Comparison of ENCODE assay signal across 9 cellular contexts in the genomic region with DNA sequence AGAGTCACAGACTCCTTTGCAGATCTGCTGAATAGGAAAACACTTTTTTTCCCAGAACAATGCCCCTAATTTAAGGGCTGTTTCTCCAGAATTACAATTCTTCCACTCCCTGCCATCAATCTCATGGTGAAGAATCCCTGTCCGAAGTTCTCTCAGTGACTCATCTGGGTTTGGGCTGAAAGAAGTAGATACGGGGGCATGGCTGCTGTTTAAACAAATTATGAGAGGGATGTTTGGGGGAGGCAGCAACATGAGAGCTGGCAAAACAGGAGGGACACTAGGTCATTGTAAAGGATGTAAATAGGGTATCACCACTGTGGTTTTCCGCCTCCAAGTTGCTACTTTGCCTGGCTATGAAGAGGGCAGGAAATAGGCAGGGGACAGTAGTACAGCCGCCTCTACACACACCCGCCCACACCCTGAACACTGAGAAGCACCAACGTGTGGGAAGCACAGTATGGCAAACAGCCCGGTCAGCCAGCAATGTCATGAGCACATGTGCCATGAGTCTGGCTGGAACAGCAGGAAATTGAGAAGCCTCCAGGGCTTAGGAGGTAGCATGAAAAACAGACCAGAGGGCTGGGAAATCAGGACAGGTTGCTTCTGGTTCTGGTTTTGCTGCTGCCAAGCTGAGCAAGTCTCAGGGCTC. TPM values are rescaled to one million over a fixed set of nuclear protein-coding genes. Genes with fewer than 3 reads are reported as not detected.
A peak's percentile ranks its signal among the peaks of the same experiment; 100 is the strongest.
DNase-seq lines count a peak whose midpoint lies in the region; ATAC-seq and TF ChIP-seq lines count a peak whose summit lies in the region.
"Had no signal": no experiment of that assay in that cellular context is flagged by ENCODE, and none has a peak within 500 bp of the region (broad histone marks: within the 10 kb centered on the region; RNA-seq: fewer than 3 reads in every experiment).

No MANE protein-coding gene starts in this region.

- WGBS in IMR-90 (ENCODE audit: extremely low coverage in 2 of 2, insufficient read length in 1 of 2), 2 experiments, result 24% methylated on average over 2 of the region's 7 CpGs; no CpG with 5 or more reads in 1 of the 2 experiments

- no peak overlapping the region for H3K18ac ChIP-seq in IMR-90 (ENCODE audit: low read depth, low read length)

- H3K14ac ChIP-seq in IMR-90 (replicated peaks; ENCODE audit: low read depth, low read length), result 0 out of 2 replicates have a peak overlapping the region, but pooled peaks have one; percentile 33

- no peak overlapping the region for H4K8ac ChIP-seq in IMR-90 (ENCODE audit: low read depth in 2 of 2, low read length in 2 of 2)

- no peaks in the 10 kb centered on the region for H3K9me3 ChIP-seq in CD4-positive, CD25-positive, alpha-beta regulatory T cell (ENCODE audit: control insufficient read depth in 2 of 2, low read length in 2 of 2)
- no peaks in the 10 kb centered on the region for H3K9me3 ChIP-seq in IMR-90 (ENCODE audit: control insufficient read depth, insufficient read depth, low read length)
- H3K9me3 ChIP-seq in naive thymus-derived CD4-positive, alpha-beta T cell (ENCODE audit: control insufficient read depth in 2 of 3, low read length in 3 of 3), result no peaks in the 10 kb centered on the region

- CTCF ChIA-PET in IMR-90 (lab: Yijun Ruan, JAX), result no interaction called here
- CTCF ChIA-PET in naive thymus-derived CD4-positive, alpha-beta T cell (lab: Charles Lee), result no interaction called here

- H3K36me3 ChIP-seq in CD4-positive, CD25-positive, alpha-beta regulatory T cell (ENCODE audit: control insufficient read depth, insufficient read depth, low read length), result peaks cover 38% of the 10 kb centered on the region
- peaks cover 20% of the 10 kb centered on the region for H3K36me3 ChIP-seq in IMR-90 (ENCODE audit: control insufficient read depth, insufficient read depth, low read length)
- peaks cover 7 to 53% (median 8%) of the 10 kb centered on the region in 3 experiments for H3K36me3 ChIP-seq in naive thymus-derived CD4-positive, alpha-beta T cell (ENCODE audit: control insufficient read depth in 2 of 3, insufficient read depth in 3 of 3, low read length in 3 of 3)

- H2AK9ac ChIP-seq in IMR-90 (replicated peaks; ENCODE audit: low read depth, low read length, poor library complexity), result peak overlapping the region; percentile 12

- dilution Hi-C loops in IMR-90 (cut with HindIII; ENCODE audit: low sequenced_read_pairs, unreplicated experiment), result no loop called here

- BruUV-seq in IMR-90 (replicated peaks; lab: Mats Ljungman, UMichigan), result no TSS peak

- peaks cover 12 to 60% of the 10 kb centered on the region in 2 experiments for H3K79me1 ChIP-seq in IMR-90 (ENCODE audit: low read depth in 1 of 2, low read length in 2 of 2)

- H4K5ac ChIP-seq in IMR-90 (ENCODE audit: low read depth, low read length), result no peak overlapping the region

- in situ Hi-C loops in IMR-90 (cut with MboI; ENCODE audit: low sequenced_read_pairs), result no loop called here

- no peaks in the 10 kb centered on the region for H3K27me3 Mint-ChIP-seq in CD4-positive, CD25-positive, alpha-beta regulatory T cell
- H3K27me3 Mint-ChIP-seq in naive thymus-derived CD4-positive, alpha-beta T cell, result no peaks in the 10 kb centered on the region

- H2BK120ac ChIP-seq in IMR-90 (ENCODE audit: low read depth, low read length), result no peak overlapping the region

- H3K4me2 ChIP-seq in IMR-90 (ENCODE audit: low read depth, low read length), result peak overlapping the region; percentile 1; the same call in 1 of the 2 replicates

- no peak for TF ChIP-seq POLR2A in IMR-90 (IDR thresholded peaks at IDR 0.05; ENCODE audit: low read depth, low read length)

- H3K23ac ChIP-seq in IMR-90 (ENCODE audit: low read depth, low read length), result 0 out of 2 replicates have a peak overlapping the region, but pooled peaks have one; percentile 44

- no peak overlapping the region for H2BK5ac ChIP-seq in IMR-90 (ENCODE audit: low read depth, low read length, poor library complexity, severe bottlenecking)

- peak overlapping the region; percentile 32; the same call in 1 of the 2 replicates for H3K4ac ChIP-seq in IMR-90 (ENCODE audit: low read depth, low read length)

- H3K4me3 Mint-ChIP-seq in CD4-positive, CD25-positive, alpha-beta regulatory T cell, result peak overlapping the region in 3 of 4 donors; percentile 42 to 73 (median 42)
- H3K4me3 Mint-ChIP-seq in naive thymus-derived CD4-positive, alpha-beta T cell, result no peak overlapping the region

- H3K27me3 ChIP-seq in CD4-positive, CD25-positive, alpha-beta regulatory T cell (ENCODE audit: control insufficient read depth, insufficient read depth, low read length), result no peaks in the 10 kb centered on the region
- no peaks in the 10 kb centered on the region for H3K27me3 ChIP-seq in IMR-90 (ENCODE audit: control insufficient read depth, insufficient read depth, low read length)
- H3K27me3 ChIP-seq in naive thymus-derived CD4-positive, alpha-beta T cell (ENCODE audit: control insufficient read depth in 2 of 2, insufficient read depth in 2 of 2, low read length in 2 of 2), result no peaks in the 10 kb centered on the region

- H2AFZ ChIP-seq in IMR-90 (replicated peaks; ENCODE audit: low read length, poor library complexity), result no peak overlapping the region

- TF ChIP-seq RAD21 in IMR-90 (IDR thresholded peaks at IDR 0.05; ENCODE audit: low read length), result no peak

- no peak overlapping the region for H3K9ac ChIP-seq in IMR-90 (ENCODE audit: low read depth, low read length)

- POLR2A ChIA-PET in IMR-90 (lab: Charles Lee; ENCODE audit: unreplicated experiment), result no interaction called here
- POLR2A ChIA-PET in naive thymus-derived CD4-positive, alpha-beta T cell (lab: Charles Lee), result no interaction called here

- H4K91ac ChIP-seq in IMR-90 (ENCODE audit: insufficient read depth, low read depth, low read length), result no peak overlapping the region

- no peaks in the 10 kb centered on the region for H3K9me3 Mint-ChIP-seq in CD4-positive, CD25-positive, alpha-beta regulatory T cell
- H3K9me3 Mint-ChIP-seq in naive thymus-derived CD4-positive, alpha-beta T cell, result no peaks in the 10 kb centered on the region

- H3K27ac ChIP-seq in CD4-positive, CD25-positive, alpha-beta regulatory T cell (ENCODE audit: insufficient read depth, low read length, poor library complexity, severe bottlenecking), result no peak overlapping the region
- no peak overlapping the region for H3K27ac ChIP-seq in IMR-90 (ENCODE audit: insufficient read depth, low read length)
- no peak overlapping the region for H3K27ac ChIP-seq in naive thymus-derived CD4-positive, alpha-beta T cell (ENCODE audit: low read depth, low read length)

- H3K56ac ChIP-seq in IMR-90 (ENCODE audit: extremely low read depth, insufficient read depth, low read length), result no peak overlapping the region

- no peak overlapping the region for H2BK20ac ChIP-seq in IMR-90 (ENCODE audit: low read depth, low read length)

- TF ChIP-seq CTCF in IMR-90 (conservative IDR thresholded peaks at IDR 0.05; ENCODE audit: low read depth, low read length), result no peak

- H3K9me1 ChIP-seq in IMR-90 (ENCODE audit: insufficient read depth, low read length), result peaks cover 30% of the 10 kb centered on the region

- H4K20me1 ChIP-seq in IMR-90 (ENCODE audit: insufficient read depth, low read length), result peaks cover 51% of the 10 kb centered on the region

- no peak overlapping the region for H3K4me3 ChIP-seq in CD4-positive, CD25-positive, alpha-beta regulatory T cell (ENCODE audit: low read depth, low read length)
- H3K4me3 ChIP-seq in IMR-90 (ENCODE audit: insufficient read depth, low read depth, low read length), result no peak overlapping the region
- H3K4me3 ChIP-seq in naive thymus-derived CD4-positive, alpha-beta T cell (ENCODE audit: low read length), result no peak overlapping the region

- peaks cover 0 to 21% (median 16%) of the 10 kb centered on the region in 4 donors for H3K4me1 Mint-ChIP-seq in CD4-positive, CD25-positive, alpha-beta regulatory T cell
- peaks cover 6 to 18% (median 16%) of the 10 kb centered on the region in 7 donors for H3K4me1 Mint-ChIP-seq in naive thymus-derived CD4-positive, alpha-beta T cell

- no peak overlapping the region for H2AK5ac ChIP-seq in IMR-90 (ENCODE audit: low read depth, low read length)

- no peak for ATAC-seq in CD4-positive, CD25-positive, alpha-beta regulatory T cell (ENCODE audit: low read depth in 2 of 2)
- ATAC-seq in IMR-90 (ENCODE audit: low read depth) (peak; percentile 88), GM19397 (IDR thresholded peaks at IDR 0.05; ENCODE audit: unreplicated experiment) (no peak)
- ATAC-seq in naive thymus-derived CD4-positive, alpha-beta T cell, result peak; percentile 57

- H2BK15ac ChIP-seq in IMR-90 (ENCODE audit: low read depth, low read length), result no peak overlapping the region

- intact Hi-C loops in IMR-90 (cut with micrococcal nuclease), result no loop called here
- intact Hi-C loops in naive thymus-derived CD4-positive, alpha-beta T cell (cut with micrococcal nuclease), result no loop called here

- peaks cover 9% of the 10 kb centered on the region for H3K4me1 ChIP-seq in CD4-positive, CD25-positive, alpha-beta regulatory T cell (ENCODE audit: control insufficient read depth, insufficient read depth, low read length, poor library complexity, severe bottlenecking)
- peaks cover 11% of the 10 kb centered on the region for H3K4me1 ChIP-seq in IMR-90 (ENCODE audit: control insufficient read depth, insufficient read depth, low read length)
- peaks cover 0 to 5% of the 10 kb centered on the region in 2 donors for H3K4me1 ChIP-seq in naive thymus-derived CD4-positive, alpha-beta T cell (ENCODE audit: control insufficient read depth in 2 of 2, insufficient read depth in 2 of 2, low read length in 2 of 2)

- no peak for DNase-seq in CD4-positive, CD25-positive, alpha-beta regulatory T cell
- peak; percentile 85 for DNase-seq in IMR-90
- peak; percentile 79 for DNase-seq in dermis blood vessel endothelial cell
- DNase-seq in naive thymus-derived CD4-positive, alpha-beta T cell, result no peak
- no peak for DNase-seq in NCI-H1694 treated with DMSO at 0.1 percent for 48 hours (lab: John Stamatoyannopoulos, UW)
- no peak for DNase-seq in effector CD8-positive, alpha-beta T cell (lab: John Stamatoyannopoulos, UW)
- no peak for DNase-seq in HK-2 (ENCODE audit: unreplicated experiment)

- peak overlapping the region; percentile 21 to 51 (median 41) for H3K27ac Mint-ChIP-seq in CD4-positive, CD25-positive, alpha-beta regulatory T cell
- peak overlapping the region in 5 of 9 donors; percentile 8 to 71 (median 28) for H3K27ac Mint-ChIP-seq in naive thymus-derived CD4-positive, alpha-beta T cell

- peaks cover 17% of the 10 kb centered on the region for H3K36me3 Mint-ChIP-seq in CD4-positive, CD25-positive, alpha-beta regulatory T cell
- H3K36me3 Mint-ChIP-seq in naive thymus-derived CD4-positive, alpha-beta T cell, result peaks cover 1 to 26% (median 4%) of the 10 kb centered on the region in 5 donors

RNA-seq across cellular contexts. Expression of a gene that starts 17.2 kb away (rescaled TPM):
- 88.1 TPM for total RNA-seq in CD4-positive, CD25-positive, alpha-beta regulatory T cell
- 10 to 100 TPM; 81.9 to 97.4 (median 89.4) TPM for polyA plus RNA-seq in CD4-positive, CD25-positive, alpha-beta regulatory T cell
- total RNA-seq in IMR-90 (2012; rRNA removed), result 17.5 and 19.4 TPM in 2 replicates
- 103 and 115 TPM in 2 replicates for polyA plus RNA-seq in IMR-90 (2012; rRNA removed)
- polyA plus RNA-seq in IMR-90 (2012; cell fraction: cytosol; rRNA removed), result 63.3 and 67.6 TPM in 2 replicates
- 96.3 and 166 TPM in 2 replicates for polyA plus RNA-seq in IMR-90 (2012; cell fraction: nucleus; rRNA removed; ENCODE audit: low replicate concordance)
- total RNA-seq in dermis blood vessel endothelial cell, result 62.9 and 72.8 TPM in 2 replicates
- 100 to 1,000 TPM in 2 of 5 experiments, 10 to 100 TPM in 3; 83.1 to 101 (median 94.8) TPM for total RNA-seq in naive thymus-derived CD4-positive, alpha-beta T cell
- 10 to 100 TPM; 60.3 to 81.0 TPM for polyA plus RNA-seq in naive thymus-derived CD4-positive, alpha-beta T cell

RNA-seq across cellular contexts. Expression of a gene that starts 38.7 kb away (rescaled TPM):
- 1.7 TPM for total RNA-seq in CD4-positive, CD25-positive, alpha-beta regulatory T cell
- polyA plus RNA-seq in CD4-positive, CD25-positive, alpha-beta regulatory T cell, result under 1 TPM in 1 of 4 donors, not detected in 3; 0.14 TPM
- not detected in 2 replicates for total RNA-seq in IMR-90 (2012; rRNA removed)
- polyA plus RNA-seq in IMR-90 (2012; rRNA removed), result 0.06 and 0.07 TPM in 2 replicates
- polyA plus RNA-seq in IMR-90 (2012; cell fraction: cytosol; rRNA removed), result not detected in 2 replicates
- polyA plus RNA-seq in IMR-90 (2012; cell fraction: nucleus; rRNA removed; ENCODE audit: low replicate concordance), result 0.65 and 0.78 TPM in 2 replicates
- 0.17 TPM in 1 of 2 replicates, not detected in the other for total RNA-seq in dermis blood vessel endothelial cell
- 1 to 10 TPM; 1.2 to 5.7 (median 3.8) TPM for total RNA-seq in naive thymus-derived CD4-positive, alpha-beta T cell
- polyA plus RNA-seq in naive thymus-derived CD4-positive, alpha-beta T cell, result under 1 TPM; 0.10 to 0.59 TPM

RNA-seq across cellular contexts. Expression of a gene that starts 39.4 kb away (rescaled TPM):
- total RNA-seq in CD4-positive, CD25-positive, alpha-beta regulatory T cell, result not detected
- not detected for polyA plus RNA-seq in CD4-positive, CD25-positive, alpha-beta regulatory T cell
- total RNA-seq in IMR-90 (2012; rRNA removed) (not detected in 2 replicates), dermis blood vessel endothelial cell (not detected in 2 replicates)
- polyA plus RNA-seq in IMR-90 (2012; rRNA removed), result not detected in 2 replicates
- not detected in 2 replicates for polyA plus RNA-seq in IMR-90 (2012; cell fraction: cytosol; rRNA removed)
- not detected in 2 replicates for polyA plus RNA-seq in IMR-90 (2012; cell fraction: nucleus; rRNA removed; ENCODE audit: low replicate concordance)
- not detected for total RNA-seq in naive thymus-derived CD4-positive, alpha-beta T cell
- polyA plus RNA-seq in naive thymus-derived CD4-positive, alpha-beta T cell, result not detected
- total RNA-seq: liver had no signal
- polyA plus RNA-seq: liver had no signal

Comparison
In these comparisons a context has a peak if more than half of its experiments do, and no peak if none do; other contexts are left out.
1. ATAC-seq: peak in IMR-90 (single experiment) and naive thymus-derived CD4-positive, alpha-beta T cell (single experiment); none in CD4-positive, CD25-positive, alpha-beta regulatory T cell (0 of 2) and GM19397 (single experiment).
2. DNase-seq: peak in IMR-90 (single experiment) and dermis blood vessel endothelial cell (single experiment); none in CD4-positive, CD25-positive, alpha-beta regulatory T cell (0 of 3), naive thymus-derived CD4-positive, alpha-beta T cell (0 of 9), NCI-H1694 treated with DMSO at 0.1 percent for 48 hours (single experiment), effector CD8-positive, alpha-beta T cell (single experiment) and HK-2 (single experiment).
3. H3K4me3 Mint-ChIP-seq: peak in CD4-positive, CD25-positive, alpha-beta regulatory T cell (3 of 4); none in naive thymus-derived CD4-positive, alpha-beta T cell (0 of 10).